Comparison of ENCODE assay signal across 19 cellular contexts in genomic region chr5:9829621-9830020, GRCh38.
"Had no signal": no experiment of that assay in that cellular context is flagged by ENCODE, and none has a peak within 500 bp of the region (broad histone marks: within the 10 kb centered on the region; RNA-seq: fewer than 3 reads in every experiment).

No MANE protein-coding gene starts in this region.

- H3K4me3 ChIP-seq: coronary artery, prostate gland, right atrium auricular region, tibial nerve, vagina had no signal

- DNase-seq: activated CD4-positive, alpha-beta T cell treated with anti-CD3 and anti-CD28 coated beads, Interleukin-2, amount 10 ng/mL, durations not matched to agents 7 days and 5 days; activated CD8-positive, alpha-beta T cell treated with anti-CD3 and anti-CD28 coated beads, Interleukin-2, amount 10 ng/mL, durations not matched to agents 7 days and 5 days; activated naive CD4-positive, alpha-beta T cell treated with anti-CD3 and anti-CD28 coated beads, Interleukin-2, amount 10 ng/mL, durations not matched to agents 7 days and 5 days; activated naive CD8-positive, alpha-beta T cell treated with anti-CD3 and anti-CD28 coated beads, Interleukin-2, amount 50 U/mL, for 24 hours; activated T-cell treated with anti-CD3 and anti-CD28 coated beads, Interleukin-2, amount 50 U/mL, for 4 hours; aorta; erythroblast; foreskin melanocyte; immature natural killer cell; mesenchymal stem cell; naive thymus-derived CD4-positive, alpha-beta T cell; stimulated activated CD4-positive, alpha-beta T cell treated with anti-CD3 and anti-CD28 coated beads, Interleukin-2, amount 100 ng/mL, for 24 hours; stimulated activated naive CD4-positive, alpha-beta T cell treated with Interleukin-2 at 50 U/mL for 16 hours had no signal

- H3K4me1 ChIP-seq: prostate gland, right atrium auricular region, tibial nerve, vagina had no signal

- H3K27ac ChIP-seq: coronary artery, prostate gland, right atrium auricular region, tibial nerve, vagina had no signal

- ATAC-seq: activated CD4-positive, CD25-positive, alpha-beta regulatory T cell treated with anti-CD3 and anti-CD28 coated beads, Interleukin-2, amount 50 U/mL, for 24 hours; activated CD8-positive, alpha-beta T cell treated with anti-CD3 and anti-CD28 coated beads, Interleukin-2, amount 10 ng/mL, durations not matched to agents 7 days and 5 days; activated naive CD8-positive, alpha-beta T cell treated with anti-CD3 and anti-CD28 coated beads, Interleukin-2, amount 50 U/mL, for 24 hours; activated T-cell treated with anti-CD3 and anti-CD28 coated beads, Interleukin-2, amount 50 U/mL, for 4 hours; naive thymus-derived CD4-positive, alpha-beta T cell had no signal

- H3K36me3 ChIP-seq: prostate gland, right atrium auricular region, tibial nerve, vagina had no signal

- H3K27me3 ChIP-seq: right atrium auricular region, tibial nerve, vagina had no signal

- H3K9me3 ChIP-seq: prostate gland, right atrium auricular region, tibial nerve, vagina had no signal
